Comparison of ENCODE assay signal across 20 cellular contexts in genomic region chr4:133156096-133156495, GRCh38. TPM values are rescaled to one million over a fixed set of nuclear protein-coding genes. Genes with fewer than 3 reads are reported as not detected.
DNase-seq lines count a peak whose midpoint lies in the region; ATAC-seq, FAIRE-seq and TF ChIP-seq lines count a peak whose summit lies in the region.
"Had no signal": no experiment of that assay in that cellular context is flagged by ENCODE, and none has a peak within 500 bp of the region (broad histone marks: within the 10 kb centered on the region; RNA-seq: fewer than 3 reads in every experiment).

No MANE protein-coding gene starts in this region.

- TF ChIP-seq CTCF in hepatocyte (IDR thresholded peaks at IDR 0.05; ENCODE audit: poor library complexity) = no peak

- H3K4me2 ChIP-seq in hepatocyte = peak overlapping the region; percentile 87

- ATAC-seq in GM19324 (IDR thresholded peaks at IDR 0.05; ENCODE audit: low FRiP score, unreplicated experiment) (no peak), HG02642 (IDR thresholded peaks at IDR 0.05; ENCODE audit: poor library complexity, unreplicated experiment) (no peak)
- ATAC-seq: activated CD8-positive, alpha-beta memory T cell treated with anti-CD3 and anti-CD28 coated beads, Interleukin-2, amount 10 ng/mL, durations not matched to agents 7 days and 5 days; HepG2; pancreas; SK-N-SH treated with all-trans-retinoic acid at 6 μM for 48 hours had no signal

- 64% methylated on average over 5 of the region's 5 CpGs for WGBS in hepatocyte (ENCODE audit: low lambda C conversion rate, missing lambda C conversion rate)

- no peak overlapping the region for H2AFZ ChIP-seq in hepatocyte

- no peak for TF ChIP-seq POLR2A in GM12892 (IDR thresholded peaks at IDR 0.05; ENCODE audit: low read depth, low read length)

- no peak overlapping the region for H3K4me3 ChIP-seq in hepatocyte
- H3K4me3 ChIP-seq: pancreas, suprapubic skin had no signal

- H3K27me3 ChIP-seq in hepatocyte = peaks cover 27% of the 10 kb centered on the region

- H3K9me3 ChIP-seq in hepatocyte (ENCODE audit: low read depth) = no peaks in the 10 kb centered on the region
- H3K9me3 ChIP-seq: pancreas, suprapubic skin had no signal

- no peak for FAIRE-seq in GM12892 (lab: Jason Lieb, UNC)
- FAIRE-seq: HepG2, pancreas had no signal

- H3K36me3 ChIP-seq in hepatocyte (replicated peaks; ENCODE audit: insufficient read depth, low read depth) = no peaks in the 10 kb centered on the region
- H3K36me3 ChIP-seq: pancreas, suprapubic skin had no signal

- H3K4me1 ChIP-seq in hepatocyte (ENCODE audit: insufficient read depth) = no peaks in the 10 kb centered on the region

- DNase-seq in EH (ENCODE audit: low read depth) = peak; percentile 1
- DNase-seq in amygdala (lab: John Stamatoyannopoulos, UW) = peak in 53 of 56 donors; percentile 5 to 87 (median 53)
- no peak for DNase-seq in hepatocyte (ENCODE audit: low spot score)
- DNase-seq in pons (ENCODE audit: low spot score) = peak; percentile 92
- DNase-seq in GM12892 (ENCODE audit: insufficient read length) = no peak
- DNase-seq in NCI-H187 treated with DMSO at 0.1 percent for 48 hours (lab: John Stamatoyannopoulos, UW) = no peak
- DNase-seq: activated CD8-positive, alpha-beta memory T cell treated with anti-CD3 and anti-CD28 coated beads, Interleukin-2, amount 10 ng/mL, durations not matched to agents 7 days and 5 days; activated naive CD4-positive, alpha-beta T cell; AML-193; central memory CD4-positive, alpha-beta T cell; EL; OCI-M1; pancreas; stimulated activated CD4-positive, alpha-beta T cell treated with anti-CD3 and anti-CD28 coated beads, Interleukin-12 subunit alpha, Interleukin-12 subunit beta, amount 100 ng/mL, for 4 hours had no signal

- H3K27ac ChIP-seq in hepatocyte = no peak overlapping the region
- H3K27ac ChIP-seq: pancreas, suprapubic skin, VCaP had no signal

- peaks cover 24% of the 10 kb centered on the region for H3K79me2 ChIP-seq in hepatocyte

- H3K9me2 ChIP-seq in hepatocyte (replicated peaks; ENCODE audit: insufficient read depth) = no peaks in the 10 kb centered on the region

- no peaks in the 10 kb centered on the region for H4K20me1 ChIP-seq in hepatocyte (ENCODE audit: insufficient read depth, poor library complexity, severe bottlenecking)

RNA-seq across cellular contexts. Expression of gene PCDH10, which starts 7.0 kb away (rescaled TPM):
- total RNA-seq in hepatocyte = 22.7 and 24.1 TPM in 2 replicates
- 13.0 and 16.7 TPM in 2 replicates for polyA plus RNA-seq in hepatocyte
- not detected for polyA plus RNA-seq in GM12892 (2012; ENCODE audit: missing spikeins)
- total RNA-seq: activated CD8-positive, alpha-beta memory T cell treated with anti-CD3 and anti-CD28 coated beads, Interleukin-2, amount 10 ng/mL, durations not matched to agents 7 days and 5 days; HepG2 had no signal
- polyA plus RNA-seq: HepG2 had no signal

Comparison
In these comparisons a context has a peak if more than half of its experiments do, and no peak if none do; other contexts are left out.
1. DNase-seq: peak in EH (single experiment), amygdala (53 of 56) and pons (single experiment); none in hepatocyte (single experiment), GM12892 (single experiment) and NCI-H187 treated with DMSO at 0.1 percent for 48 hours (single experiment).